ENCODE assay signal across 1 cellular context in genomic region chr4:55345980-55346850, GRCh38.
TF ChIP-seq lines count a peak whose summit lies in the region.

Gene SRD5A3, plus strand, starts transcription at chr4:55346242. Its CDS starts 95 bp downstream, at chr4:55346337.

TF ChIP-seq in HEK293, 187 proteins besides CTCF, POLR2A, EP300 and RAD21 (continued from another document and continues in another):
- TF ChIP-seq, protein P1, sequence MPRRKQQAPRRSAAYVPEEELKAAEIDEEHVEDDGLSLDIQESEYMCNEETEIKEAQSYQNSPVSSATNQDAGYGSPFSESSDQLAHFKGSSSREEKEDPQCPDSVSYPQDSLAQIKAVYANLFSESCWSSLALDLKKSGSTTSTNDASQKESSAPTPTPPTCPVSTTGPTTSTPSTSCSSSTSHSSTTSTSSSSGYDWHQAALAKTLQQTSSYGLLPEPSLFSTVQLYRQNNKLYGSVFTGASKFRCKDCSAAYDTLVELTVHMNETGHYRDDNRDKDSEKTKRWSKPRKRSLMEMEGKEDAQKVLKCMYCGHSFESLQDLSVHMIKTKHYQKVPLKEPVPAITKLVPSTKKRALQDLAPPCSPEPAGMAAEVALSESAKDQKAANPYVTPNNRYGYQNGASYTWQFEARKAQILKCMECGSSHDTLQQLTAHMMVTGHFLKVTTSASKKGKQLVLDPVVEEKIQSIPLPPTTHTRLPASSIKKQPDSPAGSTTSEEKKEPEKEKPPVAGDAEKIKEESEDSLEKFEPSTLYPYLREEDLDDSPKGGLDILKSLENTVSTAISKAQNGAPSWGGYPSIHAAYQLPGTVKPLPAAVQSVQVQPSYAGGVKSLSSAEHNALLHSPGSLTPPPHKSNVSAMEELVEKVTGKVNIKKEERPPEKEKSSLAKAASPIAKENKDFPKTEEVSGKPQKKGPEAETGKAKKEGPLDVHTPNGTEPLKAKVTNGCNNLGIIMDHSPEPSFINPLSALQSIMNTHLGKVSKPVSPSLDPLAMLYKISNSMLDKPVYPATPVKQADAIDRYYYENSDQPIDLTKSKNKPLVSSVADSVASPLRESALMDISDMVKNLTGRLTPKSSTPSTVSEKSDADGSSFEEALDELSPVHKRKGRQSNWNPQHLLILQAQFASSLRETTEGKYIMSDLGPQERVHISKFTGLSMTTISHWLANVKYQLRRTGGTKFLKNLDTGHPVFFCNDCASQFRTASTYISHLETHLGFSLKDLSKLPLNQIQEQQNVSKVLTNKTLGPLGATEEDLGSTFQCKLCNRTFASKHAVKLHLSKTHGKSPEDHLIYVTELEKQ (tag by site-specific recombination; IDR thresholded peaks at IDR 0.05; ENCODE audit: borderline replicate concordance), result no peak
- TF ChIP-seq ZNF555 (tag by site-specific recombination; conservative IDR thresholded peaks at IDR 0.05) (no peak), ZNF837 (tag by site-specific recombination; IDR thresholded peaks at IDR 0.05) (no peak), ZNF623 (tag by site-specific recombination; IDR thresholded peaks at IDR 0.05) (no peak), ZBTB1 (tag by site-specific recombination; IDR thresholded peaks at IDR 0.05) (no peak), PATZ1 (tag by site-specific recombination; IDR thresholded peaks at IDR 0.05) (no peak; the same call in 1 of the 2 replicates), ZNF792 (tag by site-specific recombination; IDR thresholded peaks at IDR 0.05) (no peak), ZNF529 (tag by site-specific recombination; IDR thresholded peaks at IDR 0.05; ENCODE audit: insufficient replicate concordance) (no peak), ATF2 (tag by site-specific recombination; IDR thresholded peaks at IDR 0.05; ENCODE audit: low read depth) (no peak), ZNF292 (tag by site-specific recombination; IDR thresholded peaks at IDR 0.05; ENCODE audit: borderline replicate concordance, low read depth) (no peak), ZSCAN5A (tag by site-specific recombination; IDR thresholded peaks at IDR 0.05) (no peak), ZNF670 (tag by site-specific recombination; IDR thresholded peaks at IDR 0.05; ENCODE audit: low read depth) (no peak), ZSCAN23 (tag by site-specific recombination; IDR thresholded peaks at IDR 0.05) (no peak), ZNF658 (tag by site-specific recombination; IDR thresholded peaks at IDR 0.05) (no peak), ZNF19 (tag by site-specific recombination; IDR thresholded peaks at IDR 0.05; ENCODE audit: low read depth) (no peak), ZNF394 (tag by site-specific recombination; IDR thresholded peaks at IDR 0.05; ENCODE audit: borderline replicate concordance) (peak; percentile 27; the same call in 1 of the 2 replicates), ZNF211 (tag by site-specific recombination; IDR thresholded peaks at IDR 0.05; ENCODE audit: low read depth) (no peak), ZXDB (tag by site-specific recombination; IDR thresholded peaks at IDR 0.05) (no peak), ZNF677 (tag by site-specific recombination; IDR thresholded peaks at IDR 0.05) (no peak), ZNF501 (tag by site-specific recombination; IDR thresholded peaks at IDR 0.05) (no peak), ZNF664 (tag by site-specific recombination; IDR thresholded peaks at IDR 0.05) (no peak), ZNF214 (tag by site-specific recombination; IDR thresholded peaks at IDR 0.05; ENCODE audit: borderline replicate concordance) (no peak), ZEB2 (tag by site-specific recombination; IDR thresholded peaks at IDR 0.05) (peak; percentile 78), ZNF521 (tag by site-specific recombination; IDR thresholded peaks at IDR 0.05) (no peak)
- TF ChIP-seq, protein P2, sequence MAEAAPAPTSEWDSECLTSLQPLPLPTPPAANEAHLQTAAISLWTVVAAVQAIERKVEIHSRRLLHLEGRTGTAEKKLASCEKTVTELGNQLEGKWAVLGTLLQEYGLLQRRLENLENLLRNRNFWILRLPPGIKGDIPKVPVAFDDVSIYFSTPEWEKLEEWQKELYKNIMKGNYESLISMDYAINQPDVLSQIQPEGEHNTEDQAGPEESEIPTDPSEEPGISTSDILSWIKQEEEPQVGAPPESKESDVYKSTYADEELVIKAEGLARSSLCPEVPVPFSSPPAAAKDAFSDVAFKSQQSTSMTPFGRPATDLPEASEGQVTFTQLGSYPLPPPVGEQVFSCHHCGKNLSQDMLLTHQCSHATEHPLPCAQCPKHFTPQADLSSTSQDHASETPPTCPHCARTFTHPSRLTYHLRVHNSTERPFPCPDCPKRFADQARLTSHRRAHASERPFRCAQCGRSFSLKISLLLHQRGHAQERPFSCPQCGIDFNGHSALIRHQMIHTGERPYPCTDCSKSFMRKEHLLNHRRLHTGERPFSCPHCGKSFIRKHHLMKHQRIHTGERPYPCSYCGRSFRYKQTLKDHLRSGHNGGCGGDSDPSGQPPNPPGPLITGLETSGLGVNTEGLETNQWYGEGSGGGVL (tag by site-specific recombination; IDR thresholded peaks at IDR 0.05), result no peak; the same call in 1 of the 2 replicates
- TF ChIP-seq, protein P3, sequence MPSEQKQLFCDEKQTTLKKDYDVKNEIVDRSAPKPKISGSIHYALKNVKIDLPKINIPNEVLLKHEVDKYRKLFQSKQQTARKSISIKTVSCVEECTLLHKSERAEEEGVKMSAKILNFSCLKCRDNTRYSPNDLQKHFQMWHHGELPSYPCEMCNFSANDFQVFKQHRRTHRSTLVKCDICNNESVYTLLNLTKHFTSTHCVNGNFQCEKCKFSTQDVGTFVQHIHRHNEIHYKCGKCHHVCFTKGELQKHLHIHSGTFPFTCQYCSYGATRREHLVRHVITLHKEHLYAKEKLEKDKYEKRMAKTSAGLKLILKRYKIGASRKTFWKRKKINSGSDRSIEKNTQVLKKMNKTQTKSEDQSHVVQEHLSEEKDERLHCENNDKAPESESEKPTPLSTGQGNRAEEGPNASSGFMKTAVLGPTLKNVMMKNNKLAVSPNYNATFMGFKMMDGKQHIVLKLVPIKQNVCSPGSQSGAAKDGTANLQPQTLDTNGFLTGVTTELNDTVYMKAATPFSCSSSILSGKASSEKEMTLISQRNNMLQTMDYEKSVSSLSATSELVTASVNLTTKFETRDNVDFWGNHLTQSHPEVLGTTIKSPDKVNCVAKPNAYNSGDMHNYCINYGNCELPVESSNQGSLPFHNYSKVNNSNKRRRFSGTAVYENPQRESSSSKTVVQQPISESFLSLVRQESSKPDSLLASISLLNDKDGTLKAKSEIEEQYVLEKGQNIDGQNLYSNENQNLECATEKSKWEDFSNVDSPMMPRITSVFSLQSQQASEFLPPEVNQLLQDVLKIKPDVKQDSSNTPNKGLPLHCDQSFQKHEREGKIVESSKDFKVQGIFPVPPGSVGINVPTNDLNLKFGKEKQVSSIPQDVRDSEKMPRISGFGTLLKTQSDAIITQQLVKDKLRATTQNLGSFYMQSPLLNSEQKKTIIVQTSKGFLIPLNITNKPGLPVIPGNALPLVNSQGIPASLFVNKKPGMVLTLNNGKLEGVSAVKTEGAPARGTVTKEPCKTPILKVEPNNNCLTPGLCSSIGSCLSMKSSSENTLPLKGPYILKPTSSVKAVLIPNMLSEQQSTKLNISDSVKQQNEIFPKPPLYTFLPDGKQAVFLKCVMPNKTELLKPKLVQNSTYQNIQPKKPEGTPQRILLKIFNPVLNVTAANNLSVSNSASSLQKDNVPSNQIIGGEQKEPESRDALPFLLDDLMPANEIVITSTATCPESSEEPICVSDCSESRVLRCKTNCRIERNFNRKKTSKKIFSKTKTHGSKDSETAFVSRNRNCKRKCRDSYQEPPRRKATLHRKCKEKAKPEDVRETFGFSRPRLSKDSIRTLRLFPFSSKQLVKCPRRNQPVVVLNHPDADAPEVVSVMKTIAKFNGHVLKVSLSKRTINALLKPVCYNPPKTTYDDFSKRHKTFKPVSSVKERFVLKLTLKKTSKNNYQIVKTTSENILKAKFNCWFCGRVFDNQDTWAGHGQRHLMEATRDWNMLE (tag by site-specific recombination; conservative IDR thresholded peaks at IDR 0.05; ENCODE audit: low read depth), result no peak
- TF ChIP-seq, protein P4, sequence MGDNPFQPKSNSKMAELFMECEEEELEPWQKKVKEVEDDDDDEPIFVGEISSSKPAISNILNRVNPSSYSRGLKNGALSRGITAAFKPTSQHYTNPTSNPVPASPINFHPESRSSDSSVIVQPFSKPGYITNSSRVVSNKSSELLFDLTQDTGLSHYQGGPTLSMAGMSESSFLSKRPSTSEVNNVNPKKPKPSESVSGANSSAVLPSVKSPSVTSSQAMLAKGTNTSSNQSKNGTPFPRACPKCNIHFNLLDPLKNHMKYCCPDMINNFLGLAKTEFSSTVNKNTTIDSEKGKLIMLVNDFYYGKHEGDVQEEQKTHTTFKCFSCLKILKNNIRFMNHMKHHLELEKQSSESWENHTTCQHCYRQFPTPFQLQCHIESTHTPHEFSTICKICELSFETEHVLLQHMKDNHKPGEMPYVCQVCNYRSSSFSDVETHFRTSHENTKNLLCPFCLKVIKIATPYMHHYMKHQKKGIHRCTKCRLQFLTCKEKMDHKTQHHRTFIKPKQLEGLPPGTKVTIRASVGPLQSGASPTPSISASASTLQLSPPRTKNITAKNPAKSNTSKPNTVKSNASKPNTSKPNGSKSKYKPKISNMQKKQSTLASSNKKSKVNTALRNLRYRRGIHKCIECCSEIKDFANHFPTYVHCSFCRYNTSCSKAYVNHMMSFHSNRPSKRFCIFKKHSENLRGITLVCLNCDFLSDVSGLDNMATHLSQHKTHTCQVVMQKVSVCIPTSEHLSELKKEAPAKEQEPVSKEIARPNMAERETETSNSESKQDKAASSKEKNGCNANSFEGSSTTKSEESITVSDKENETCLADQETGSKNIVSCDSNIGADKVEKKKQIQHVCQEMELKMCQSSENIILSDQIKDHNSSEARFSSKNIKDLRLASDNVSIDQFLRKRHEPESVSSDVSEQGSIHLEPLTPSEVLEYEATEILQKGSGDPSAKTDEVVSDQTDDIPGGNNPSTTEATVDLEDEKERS (tag by site-specific recombination; IDR thresholded peaks at IDR 0.05), result no peak
- TF ChIP-seq, protein P5, sequence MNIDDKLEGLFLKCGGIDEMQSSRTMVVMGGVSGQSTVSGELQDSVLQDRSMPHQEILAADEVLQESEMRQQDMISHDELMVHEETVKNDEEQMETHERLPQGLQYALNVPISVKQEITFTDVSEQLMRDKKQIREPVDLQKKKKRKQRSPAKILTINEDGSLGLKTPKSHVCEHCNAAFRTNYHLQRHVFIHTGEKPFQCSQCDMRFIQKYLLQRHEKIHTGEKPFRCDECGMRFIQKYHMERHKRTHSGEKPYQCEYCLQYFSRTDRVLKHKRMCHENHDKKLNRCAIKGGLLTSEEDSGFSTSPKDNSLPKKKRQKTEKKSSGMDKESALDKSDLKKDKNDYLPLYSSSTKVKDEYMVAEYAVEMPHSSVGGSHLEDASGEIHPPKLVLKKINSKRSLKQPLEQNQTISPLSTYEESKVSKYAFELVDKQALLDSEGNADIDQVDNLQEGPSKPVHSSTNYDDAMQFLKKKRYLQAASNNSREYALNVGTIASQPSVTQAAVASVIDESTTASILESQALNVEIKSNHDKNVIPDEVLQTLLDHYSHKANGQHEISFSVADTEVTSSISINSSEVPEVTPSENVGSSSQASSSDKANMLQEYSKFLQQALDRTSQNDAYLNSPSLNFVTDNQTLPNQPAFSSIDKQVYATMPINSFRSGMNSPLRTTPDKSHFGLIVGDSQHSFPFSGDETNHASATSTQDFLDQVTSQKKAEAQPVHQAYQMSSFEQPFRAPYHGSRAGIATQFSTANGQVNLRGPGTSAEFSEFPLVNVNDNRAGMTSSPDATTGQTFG (tag by site-specific recombination; IDR thresholded peaks at IDR 0.05; ENCODE audit: borderline replicate concordance), result no peak
- TF ChIP-seq, protein P6, sequence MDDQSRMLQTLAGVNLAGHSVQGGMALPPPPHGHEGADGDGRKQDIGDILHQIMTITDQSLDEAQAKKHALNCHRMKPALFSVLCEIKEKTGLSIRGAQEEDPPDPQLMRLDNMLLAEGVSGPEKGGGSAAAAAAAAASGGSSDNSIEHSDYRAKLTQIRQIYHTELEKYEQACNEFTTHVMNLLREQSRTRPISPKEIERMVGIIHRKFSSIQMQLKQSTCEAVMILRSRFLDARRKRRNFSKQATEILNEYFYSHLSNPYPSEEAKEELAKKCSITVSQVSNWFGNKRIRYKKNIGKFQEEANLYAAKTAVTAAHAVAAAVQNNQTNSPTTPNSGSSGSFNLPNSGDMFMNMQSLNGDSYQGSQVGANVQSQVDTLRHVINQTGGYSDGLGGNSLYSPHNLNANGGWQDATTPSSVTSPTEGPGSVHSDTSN (CRISPR knock-in tag; IDR thresholded peaks at IDR 0.05), result peak; percentile 62; the same call in 1 of the 2 replicates
